2 cellular contexts compared by ENCODE assay signal in the genomic region with DNA sequence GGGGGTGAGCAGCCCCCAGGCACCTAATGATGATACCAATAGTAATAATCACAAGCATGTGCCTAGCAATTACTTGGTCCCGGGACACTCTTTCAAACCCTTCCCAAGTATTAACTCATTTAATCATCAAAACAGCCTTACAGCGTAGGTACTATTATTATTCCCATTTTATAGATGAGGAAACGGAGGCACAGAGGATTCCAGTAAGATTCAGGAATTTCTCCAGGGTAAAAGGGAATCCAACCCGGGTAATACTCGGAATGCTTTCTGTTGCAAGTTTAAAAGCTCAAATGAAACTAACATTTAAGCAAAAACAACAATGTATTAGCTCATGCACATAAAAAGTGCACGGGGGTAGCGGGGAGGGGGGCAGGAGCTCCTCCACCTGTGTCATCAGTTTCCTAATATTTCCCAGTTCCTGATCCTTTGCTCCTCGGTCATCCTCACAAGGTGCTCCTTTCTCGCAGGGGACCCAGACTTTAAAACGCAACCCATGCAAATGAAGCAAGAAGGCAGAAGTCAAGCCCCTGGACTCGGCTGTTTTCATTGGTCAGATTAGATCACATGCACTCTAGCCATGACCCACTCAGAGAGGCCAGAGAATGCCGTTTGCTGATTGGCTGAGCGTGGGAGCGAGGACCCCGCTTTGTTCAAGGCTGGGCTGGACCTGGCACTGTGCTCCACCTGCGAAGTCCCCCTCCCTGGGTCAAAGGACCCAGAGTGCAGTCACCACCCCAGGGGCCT.
TF ChIP-seq lines count a peak whose summit lies in the region.

No MANE protein-coding gene starts in this region.

TF ChIP-seq in HepG2, 621 proteins besides CTCF, POLR2A, EP300 and RAD21:
- TF ChIP-seq ZBTB7B (CRISPR knock-in tag; IDR thresholded peaks at IDR 0.05) (no peak), HDAC2 (CRISPR knock-in tag; IDR thresholded peaks at IDR 0.05) (no peak), NFYC (CRISPR knock-in tag; IDR thresholded peaks at IDR 0.05) (peak; percentile 37; the same call in 1 of the 2 replicates), ZNF546 (CRISPR knock-in tag; conservative IDR thresholded peaks at IDR 0.05) (no peak)
- TF ChIP-seq, protein P1, sequence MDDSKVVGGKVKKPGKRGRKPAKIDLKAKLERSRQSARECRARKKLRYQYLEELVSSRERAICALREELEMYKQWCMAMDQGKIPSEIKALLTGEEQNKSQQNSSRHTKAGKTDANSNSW (CRISPR knock-in tag; IDR thresholded peaks at IDR 0.05; ENCODE audit: borderline replicate concordance) = no peak

TF ChIP-seq in H1, 55 proteins besides CTCF, POLR2A, EP300 and RAD21:
- TF ChIP-seq, protein P2, sequence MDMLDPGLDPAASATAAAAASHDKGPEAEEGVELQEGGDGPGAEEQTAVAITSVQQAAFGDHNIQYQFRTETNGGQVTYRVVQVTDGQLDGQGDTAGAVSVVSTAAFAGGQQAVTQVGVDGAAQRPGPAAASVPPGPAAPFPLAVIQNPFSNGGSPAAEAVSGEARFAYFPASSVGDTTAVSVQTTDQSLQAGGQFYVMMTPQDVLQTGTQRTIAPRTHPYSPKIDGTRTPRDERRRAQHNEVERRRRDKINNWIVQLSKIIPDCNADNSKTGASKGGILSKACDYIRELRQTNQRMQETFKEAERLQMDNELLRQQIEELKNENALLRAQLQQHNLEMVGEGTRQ (IDR thresholded peaks at IDR 0.05; ENCODE audit: low read length) = peak; percentile 51; the same call in 1 of the 2 replicates
- TF ChIP-seq CHD1 (IDR thresholded peaks at IDR 0.05; ENCODE audit: low read depth, low read length) = no peak
